ENCODE assay signal across 8 cellular contexts in genomic region chr9:33076360-33077004, GRCh38. TPM values are rescaled to one million over a fixed set of nuclear protein-coding genes. Genes with fewer than 3 reads are reported as not detected.
DNase-seq lines count a peak whose midpoint lies in the region; ATAC-seq and TF ChIP-seq lines count a peak whose summit lies in the region.

TSS of gene SMU1 (minus strand) at chr9:33076674. CDS start at chr9:33076608, 66 bp downstream.

- TF ChIP-seq CTCF in GM13976 (IDR thresholded peaks at IDR 0.05; ENCODE audit: borderline replicate concordance, control extremely low read depth, extremely low read depth, insufficient read depth, missing control alignments), result no peak
- no peak for TF ChIP-seq CTCF in heart right ventricle (IDR thresholded peaks at IDR 0.05)
- TF ChIP-seq CTCF in upper lobe of left lung (IDR thresholded peaks at IDR 0.05), result peak in 1 of 6 experiments; percentile 19

- peak in 3 of 4 donors; percentile 80 to 90 (median 89) for TF ChIP-seq POLR2A in upper lobe of left lung (IDR thresholded peaks at IDR 0.05)

- ATAC-seq in HG02870 (IDR thresholded peaks at IDR 0.05; ENCODE audit: unreplicated experiment) (peak; percentile 99), heart right ventricle (peak; percentile 96 to 99 (median 98)), upper lobe of left lung (ENCODE audit: low FRiP score in 2 of 2) (peak; percentile 98 to 99)

- no peaks in the 10 kb centered on the region for H3K27me3 ChIP-seq in heart right ventricle
- no peaks in the 10 kb centered on the region for H3K27me3 ChIP-seq in upper lobe of left lung

- H3K36me3 ChIP-seq in heart right ventricle (peaks cover 0 to 29% (median 18%) of the 10 kb centered on the region in 9 donors), upper lobe of left lung (peaks cover 5 to 21% (median 20%) of the 10 kb centered on the region in 4 donors)

- peaks cover 0 to 44% (median 21%) of the 10 kb centered on the region in 9 donors for H3K4me1 ChIP-seq in heart right ventricle
- peaks cover 15 to 27% (median 20%) of the 10 kb centered on the region in 4 donors for H3K4me1 ChIP-seq in upper lobe of left lung

- in situ Hi-C loops in GM13976 (cut with MboI; ENCODE audit: low sequenced_read_pairs, unreplicated experiment), result no loop called here

- H3K27ac ChIP-seq in heart right ventricle (peak within 1 kb of the TSS; percentile 63 to 96 (median 91)), upper lobe of left lung (peak within 1 kb of the TSS; percentile 91 to 94 (median 92))

- H3K9me3 ChIP-seq in heart right ventricle, result no peaks in the 10 kb centered on the region
- no peaks in the 10 kb centered on the region for H3K9me3 ChIP-seq in upper lobe of left lung

- TF ChIP-seq EP300 in upper lobe of left lung (IDR thresholded peaks at IDR 0.05), result no peak

- intact Hi-C loops in T-helper 1 cell treated with Interleukin-12 subunit alpha and Interleukin-12 subunit beta and Interleukin-4 antibody, amounts not matched to agents 30 ng/mL and 1 ng/mL, for 36 hours (cut with micrococcal nuclease), result loop anchor here (1.0 to 5.0 kb wide), 13 partner anchors 32 to 1301 kb away; partner anchors contain the start of genes ACO1, APTX, B4GALT1 and BAG1
- intact Hi-C loops in heart right ventricle (cut with DNase I), result no loop called here
- intact Hi-C loops in posterior cingulate gyrus (cut with DNase I), result loop anchor here (10.0 kb wide), 1 partner anchor 52 kb away; the partner anchor contains the start of gene DNAJA1

- peak; percentile 97 for DNase-seq in GM13976 (ENCODE audit: low spot score)
- peak; percentile 99 for DNase-seq in NCI-H146 treated with DMSO at 0.1 percent for 48 hours (lab: John Stamatoyannopoulos, UW; ENCODE audit: unreplicated experiment)
- DNase-seq in amniotic epithelial cell (ENCODE audit: low read depth), result peak; percentile 96
- peak; percentile 96 to 97 for DNase-seq in heart right ventricle
- DNase-seq in posterior cingulate gyrus, result peak; percentile 93 to 100 (median 98)
- peak; percentile 94 to 98 for DNase-seq in upper lobe of left lung

- WGBS in heart right ventricle, 2 donors, result 0 to 1% methylated on average over 45 of the region's 45 CpGs
- 0 to 2% methylated on average over 29 to 45 of the region's 45 CpGs for WGBS in upper lobe of left lung, 2 donors

- H3K4me3 ChIP-seq in heart right ventricle (peak within 1 kb of the TSS; percentile 41 to 90 (median 77)), upper lobe of left lung (peak within 1 kb of the TSS; percentile 48 to 87 (median 69))

RNA-seq across cellular contexts. Expression of gene SMU1, which starts in this region (rescaled TPM):
- 24.7 and 25.1 TPM in 2 replicates for total RNA-seq in T-helper 1 cell treated with Interleukin-12 subunit alpha and Interleukin-12 subunit beta and Interleukin-4 antibody, amounts not matched to agents 30 ng/mL and 1 ng/mL, for 36 hours
- total RNA-seq in heart right ventricle, result 10 to 100 TPM; 14.9 to 18.5 (median 17.3) TPM
- 1 to 10 TPM; 5.8 to 8.5 TPM for polyA plus RNA-seq in heart right ventricle
- total RNA-seq in upper lobe of left lung, result 10 to 100 TPM in 4 of 6 donors, 1 to 10 TPM in 2; 7.9 to 19.8 (median 17.2) TPM

Comparison
In these comparisons a context has a peak if more than half of its experiments do, and no peak if none do; other contexts are left out.
1. Peak in every context shown above with its lines: DNase-seq, ATAC-seq, H3K4me3 ChIP-seq and H3K27ac ChIP-seq.
2. intact Hi-C loops: an anchor here in T-helper 1 cell treated with Interleukin-12 subunit alpha and Interleukin-12 subunit beta and Interleukin-4 antibody, amounts not matched to agents 30 ng/mL and 1 ng/mL, for 36 hours (1.0 to 5.0 kb wide) and posterior cingulate gyrus (10.0 kb wide); none called in heart right ventricle.